ENCODE assay signal across 8 cellular contexts in genomic region chr5:146947181-146947941, GRCh38.
DNase-seq lines count a peak whose midpoint lies in the region; ATAC-seq and TF ChIP-seq lines count a peak whose summit lies in the region.

No MANE protein-coding gene starts in this region.

- H3K36me3 ChIP-seq in mammary epithelial cell (ENCODE audit: insufficient read depth, low read length) (no peaks in the 10 kb centered on the region), transverse colon (no peaks in the 10 kb centered on the region)

- no peaks in the 10 kb centered on the region for H3K4me1 ChIP-seq in mammary epithelial cell (ENCODE audit: insufficient read depth, low read length)
- H3K4me1 ChIP-seq in transverse colon: no peaks in the 10 kb centered on the region

- TF ChIP-seq EP300 in transverse colon (IDR thresholded peaks at IDR 0.05; ENCODE audit: low read depth): no peak

- H3K9me3 ChIP-seq in mammary epithelial cell (replicated peaks; ENCODE audit: insufficient read depth, low read length): no peaks in the 10 kb centered on the region
- no peaks in the 10 kb centered on the region for H3K9me3 ChIP-seq in transverse colon

- intact Hi-C loops in mammary epithelial cell (cut with micrococcal nuclease) (loop anchor here (1.0 to 5.0 kb wide), 2 partner anchors 285 to 405 kb away; no protein-coding TSS in a partner anchor), transverse colon (cut with DNase I; ENCODE audit: low total_unique reads) (no loop called here)

- no TSS peak for BruUV-seq in mammary epithelial cell (replicated peaks; lab: Mats Ljungman, UMichigan)

- no peaks in the 10 kb centered on the region for H3K27me3 ChIP-seq in mammary epithelial cell (ENCODE audit: insufficient read depth, low read length)
- H3K27me3 ChIP-seq in transverse colon: no peaks in the 10 kb centered on the region

- ATAC-seq in GM18502 (IDR thresholded peaks at IDR 0.05; ENCODE audit: poor library complexity, unreplicated experiment) (peak; percentile 76), GM19324 (IDR thresholded peaks at IDR 0.05; ENCODE audit: low FRiP score, unreplicated experiment) (no peak), HG02588 (IDR thresholded peaks at IDR 0.05; ENCODE audit: unreplicated experiment) (no peak)

- WGBS in mammary epithelial cell (ENCODE audit: low coverage, missing lambda C conversion rate): 78% methylated on average over 7 of the region's 7 CpGs
- WGBS in transverse colon (ENCODE audit: low coverage in 1 of 2), 2 donors: 70 to 89% methylated on average over 5 to 7 of the region's 7 CpGs

- DNase-seq in AML-193 (lab: John Stamatoyannopoulos, UW): peak; percentile 59 to 65
- peak; percentile 45 for DNase-seq in NB4 (ENCODE audit: low read depth)
- DNase-seq in mammary epithelial cell: peak; percentile 11
- peak; percentile 5 for DNase-seq in renal cortical epithelial cell (ENCODE audit: low read depth)
- no peak for DNase-seq in transverse colon

- no peaks in the 10 kb centered on the region for H3K79me2 ChIP-seq in mammary epithelial cell (ENCODE audit: insufficient read depth, low read length)

- TF ChIP-seq CTCF in NB4 (IDR thresholded peaks at IDR 0.05; ENCODE audit: low read depth, low read length) (peak; percentile 20), mammary epithelial cell (conservative IDR thresholded peaks at IDR 0.05 in 1 of 2, IDR thresholded peaks at IDR 0.05 in 1 of 2; ENCODE audit: extremely low read depth in 1 of 2, insufficient read depth in 1 of 2, low read depth in 1 of 2, low read length in 2 of 2) (peak; percentile 51 to 57), transverse colon (IDR thresholded peaks at IDR 0.05) (no peak)

- H2AFZ ChIP-seq in mammary epithelial cell (ENCODE audit: low read depth, low read length): peak overlapping the region; percentile 42

- H3K4me3 ChIP-seq in NB4 (ENCODE audit: low read depth, low read length) (no peak overlapping the region), mammary epithelial cell (replicated peaks in 1 of 3; ENCODE audit: insufficient read depth in 1 of 3, low read depth in 2 of 3, low read length in 3 of 3) (no peak overlapping the region), transverse colon (no peak overlapping the region)

- no peak overlapping the region for H3K4me2 ChIP-seq in mammary epithelial cell (ENCODE audit: insufficient read depth, low read depth, low read length)

- in situ Hi-C loops in mammary epithelial cell (cut with MboI; ENCODE audit: low sequenced_read_pairs in 2 of 2) (no loop called here), transverse colon (cut with MboI; ENCODE audit: low pct_ligation_motif_present in 1 of 4, low pct_unique_long_range_greater_than_20kb in 1 of 4, low sequenced_read_pairs in 3 of 4) (no loop called here)

- no peaks in the 10 kb centered on the region for H4K20me1 ChIP-seq in mammary epithelial cell (ENCODE audit: insufficient read depth, low read length)

- no peak overlapping the region for H3K27ac ChIP-seq in mammary epithelial cell (ENCODE audit: insufficient read depth, low read depth, low read length)
- no peak overlapping the region for H3K27ac ChIP-seq in transverse colon

- CTCF ChIA-PET in mammary epithelial cell (lab: Charles Lee; ENCODE audit: low non-redundant PET): no interaction called here

- H3K9ac ChIP-seq in mammary epithelial cell (ENCODE audit: insufficient read depth, low read length): no peak overlapping the region

- dilution Hi-C loops in mammary epithelial cell (cut with HindIII; ENCODE audit: low sequenced_read_pairs): no loop called here

- TF ChIP-seq POLR2A in NB4 (IDR thresholded peaks at IDR 0.05; ENCODE audit: extremely low read depth, insufficient read length): no peak
- no peak for TF ChIP-seq POLR2A in transverse colon (IDR thresholded peaks at IDR 0.05)

Comparison
In these comparisons a context has a peak if more than half of its experiments do, and no peak if none do; other contexts are left out.
1. CTCF ChIP-seq: peak in NB4 (single experiment) and mammary epithelial cell (2 of 2); none in transverse colon (0 of 5).